In genomic region chr10:69216577-69217118, GRCh38 we compare ENCODE assay signal across 2 cellular contexts.
TF ChIP-seq lines count a peak whose summit lies in the region.

No MANE protein-coding gene starts in this region.

TF ChIP-seq in IMR-90, 13 proteins besides CTCF, POLR2A, EP300 and RAD21:
- TF ChIP-seq, protein P1, sequence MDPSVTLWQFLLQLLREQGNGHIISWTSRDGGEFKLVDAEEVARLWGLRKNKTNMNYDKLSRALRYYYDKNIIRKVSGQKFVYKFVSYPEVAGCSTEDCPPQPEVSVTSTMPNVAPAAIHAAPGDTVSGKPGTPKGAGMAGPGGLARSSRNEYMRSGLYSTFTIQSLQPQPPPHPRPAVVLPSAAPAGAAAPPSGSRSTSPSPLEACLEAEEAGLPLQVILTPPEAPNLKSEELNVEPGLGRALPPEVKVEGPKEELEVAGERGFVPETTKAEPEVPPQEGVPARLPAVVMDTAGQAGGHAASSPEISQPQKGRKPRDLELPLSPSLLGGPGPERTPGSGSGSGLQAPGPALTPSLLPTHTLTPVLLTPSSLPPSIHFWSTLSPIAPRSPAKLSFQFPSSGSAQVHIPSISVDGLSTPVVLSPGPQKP (IDR thresholded peaks at IDR 0.05; ENCODE audit: borderline replicate concordance, low read depth, low read length) = no peak
- TF ChIP-seq FOS (IDR thresholded peaks at IDR 0.05; ENCODE audit: low read depth, low read length) = no peak
- no peak for TF ChIP-seq RFX5 (IDR thresholded peaks at IDR 0.05; ENCODE audit: low read depth, low read length)
- TF ChIP-seq, protein P2, sequence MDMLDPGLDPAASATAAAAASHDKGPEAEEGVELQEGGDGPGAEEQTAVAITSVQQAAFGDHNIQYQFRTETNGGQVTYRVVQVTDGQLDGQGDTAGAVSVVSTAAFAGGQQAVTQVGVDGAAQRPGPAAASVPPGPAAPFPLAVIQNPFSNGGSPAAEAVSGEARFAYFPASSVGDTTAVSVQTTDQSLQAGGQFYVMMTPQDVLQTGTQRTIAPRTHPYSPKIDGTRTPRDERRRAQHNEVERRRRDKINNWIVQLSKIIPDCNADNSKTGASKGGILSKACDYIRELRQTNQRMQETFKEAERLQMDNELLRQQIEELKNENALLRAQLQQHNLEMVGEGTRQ (IDR thresholded peaks at IDR 0.05; ENCODE audit: low read depth, low read length) = no peak
- TF ChIP-seq BHLHE40 (IDR thresholded peaks at IDR 0.05; ENCODE audit: low read depth, low read length) = no peak
- no peak for TF ChIP-seq MAFK (IDR thresholded peaks at IDR 0.05; ENCODE audit: low read depth, low read length)
- no peak for TF ChIP-seq MXI1 (IDR thresholded peaks at IDR 0.05; ENCODE audit: borderline replicate concordance, low read depth, low read length)
- TF ChIP-seq NFE2L2 (IDR thresholded peaks at IDR 0.05; ENCODE audit: low read depth, low read length) = no peak

TF ChIP-seq in K562, 482 proteins besides CTCF, POLR2A, EP300 and RAD21 (continues in another document):
- TF ChIP-seq NFRKB (IDR thresholded peaks at IDR 0.05; ENCODE audit: low read depth) (peak; percentile 85), LARP7 (IDR thresholded peaks at IDR 0.05) (no peak), POLR2H (tag; IDR thresholded peaks at IDR 0.05; ENCODE audit: low read depth) (no peak), DMBX1 (CRISPR knock-in tag; IDR thresholded peaks at IDR 0.05; ENCODE audit: borderline replicate concordance) (peak; percentile 27; the same call in 1 of the 2 replicates), ZNF444 (CRISPR knock-in tag; IDR thresholded peaks at IDR 0.05) (no peak), NRF1 (conservative IDR thresholded peaks at IDR 0.05 in 1 of 2, IDR thresholded peaks at IDR 0.05 in 1 of 2) (no peak), CHD4 (IDR thresholded peaks at IDR 0.05; ENCODE audit: insufficient read depth, insufficient replicate concordance, low read depth, low read length, poor library complexity, severe bottlenecking) (peak; percentile 65), ZNF584 (CRISPR knock-in tag; IDR thresholded peaks at IDR 0.05; ENCODE audit: low read depth) (peak; percentile 82; the same call in 1 of the 2 replicates), ZNF77 (CRISPR knock-in tag; IDR thresholded peaks at IDR 0.05) (no peak), PHB2 (IDR thresholded peaks at IDR 0.05; ENCODE audit: low read depth) (no peak), CCNT2 (IDR thresholded peaks at IDR 0.05; ENCODE audit: borderline replicate concordance, extremely low read depth, insufficient read length, low read depth, low read length) (no peak), ZNF263 (CRISPR knock-in tag; IDR thresholded peaks at IDR 0.05; ENCODE audit: borderline replicate concordance) (no peak), TSHZ1 (CRISPR knock-in tag; IDR thresholded peaks at IDR 0.05) (no peak), MCM3 (IDR thresholded peaks at IDR 0.05) (no peak), ID3 (CRISPR knock-in tag; IDR thresholded peaks at IDR 0.05) (no peak), ID3 (tag; IDR thresholded peaks at IDR 0.05) (0 out of 2 replicates have a peak, but pooled peaks have one; percentile 19), JUNB (CRISPR knock-in tag; conservative IDR thresholded peaks at IDR 0.05) (no peak), GTF2E2 (tag; IDR thresholded peaks at IDR 0.05) (peak; percentile 65), NR1H2 (CRISPR knock-in tag; IDR thresholded peaks at IDR 0.05) (no peak), GATAD2B (IDR thresholded peaks at IDR 0.05; ENCODE audit: borderline replicate concordance) (no peak), SIN3A (IDR thresholded peaks at IDR 0.05; ENCODE audit: borderline replicate concordance in 2 of 2, control insufficient read depth in 1 of 2, low read depth in 2 of 2, low read length in 2 of 2) (no peak), MLLT1 (IDR thresholded peaks at IDR 0.05) (no peak), NR4A1 (CRISPR knock-in tag; IDR thresholded peaks at IDR 0.05) (no peak), NR4A1 (tag; IDR thresholded peaks at IDR 0.05) (peak; percentile 79; the same call in 1 of the 2 replicates), KAT7 (CRISPR knock-in tag; IDR thresholded peaks at IDR 0.05; ENCODE audit: borderline replicate concordance) (no peak), CBX3 (IDR thresholded peaks at IDR 0.05; ENCODE audit: borderline replicate concordance in 1 of 2, low read length in 2 of 2) (no peak), ZNF699 (CRISPR knock-in tag; IDR thresholded peaks at IDR 0.05; ENCODE audit: insufficient replicate concordance) (no peak), SPI1 (IDR thresholded peaks at IDR 0.05; ENCODE audit: borderline replicate concordance, low read depth, low read length) (no peak), FOSL1 (tag; conservative IDR thresholded peaks at IDR 0.05) (no peak), NR2C2 (CRISPR knock-in tag; IDR thresholded peaks at IDR 0.05) (no peak), NR2C2 (tag; IDR thresholded peaks at IDR 0.05) (0 out of 2 replicates have a peak, but pooled peaks have one; percentile 1), PCBP1 (IDR thresholded peaks at IDR 0.05; ENCODE audit: low read depth, low read length, poor library complexity, severe bottlenecking) (no peak), SMAD4 (CRISPR knock-in tag; conservative IDR thresholded peaks at IDR 0.05) (0 out of 2 replicates have a peak, but pooled peaks have one; percentile 28), PTTG1 (tag; IDR thresholded peaks at IDR 0.05; ENCODE audit: low read depth) (0 out of 2 replicates have a peak, but pooled peaks have one; percentile 30), CREB5 (CRISPR knock-in tag; IDR thresholded peaks at IDR 0.05) (no peak)
- TF ChIP-seq, protein P3, sequence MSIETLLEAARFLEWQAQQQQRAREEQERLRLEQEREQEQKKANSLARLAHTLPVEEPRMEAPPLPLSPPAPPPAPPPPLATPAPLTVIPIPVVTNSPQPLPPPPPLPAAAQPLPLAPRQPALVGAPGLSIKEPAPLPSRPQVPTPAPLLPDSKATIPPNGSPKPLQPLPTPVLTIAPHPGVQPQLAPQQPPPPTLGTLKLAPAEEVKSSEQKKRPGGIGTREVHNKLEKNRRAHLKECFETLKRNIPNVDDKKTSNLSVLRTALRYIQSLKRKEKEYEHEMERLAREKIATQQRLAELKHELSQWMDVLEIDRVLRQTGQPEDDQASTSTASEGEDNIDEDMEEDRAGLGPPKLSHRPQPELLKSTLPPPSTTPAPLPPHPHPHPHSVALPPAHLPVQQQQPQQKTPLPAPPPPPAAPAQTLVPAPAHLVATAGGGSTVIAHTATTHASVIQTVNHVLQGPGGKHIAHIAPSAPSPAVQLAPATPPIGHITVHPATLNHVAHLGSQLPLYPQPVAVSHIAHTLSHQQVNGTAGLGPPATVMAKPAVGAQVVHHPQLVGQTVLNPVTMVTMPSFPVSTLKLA (conservative IDR thresholded peaks at IDR 0.05) = no peak
- TF ChIP-seq, protein P4, sequence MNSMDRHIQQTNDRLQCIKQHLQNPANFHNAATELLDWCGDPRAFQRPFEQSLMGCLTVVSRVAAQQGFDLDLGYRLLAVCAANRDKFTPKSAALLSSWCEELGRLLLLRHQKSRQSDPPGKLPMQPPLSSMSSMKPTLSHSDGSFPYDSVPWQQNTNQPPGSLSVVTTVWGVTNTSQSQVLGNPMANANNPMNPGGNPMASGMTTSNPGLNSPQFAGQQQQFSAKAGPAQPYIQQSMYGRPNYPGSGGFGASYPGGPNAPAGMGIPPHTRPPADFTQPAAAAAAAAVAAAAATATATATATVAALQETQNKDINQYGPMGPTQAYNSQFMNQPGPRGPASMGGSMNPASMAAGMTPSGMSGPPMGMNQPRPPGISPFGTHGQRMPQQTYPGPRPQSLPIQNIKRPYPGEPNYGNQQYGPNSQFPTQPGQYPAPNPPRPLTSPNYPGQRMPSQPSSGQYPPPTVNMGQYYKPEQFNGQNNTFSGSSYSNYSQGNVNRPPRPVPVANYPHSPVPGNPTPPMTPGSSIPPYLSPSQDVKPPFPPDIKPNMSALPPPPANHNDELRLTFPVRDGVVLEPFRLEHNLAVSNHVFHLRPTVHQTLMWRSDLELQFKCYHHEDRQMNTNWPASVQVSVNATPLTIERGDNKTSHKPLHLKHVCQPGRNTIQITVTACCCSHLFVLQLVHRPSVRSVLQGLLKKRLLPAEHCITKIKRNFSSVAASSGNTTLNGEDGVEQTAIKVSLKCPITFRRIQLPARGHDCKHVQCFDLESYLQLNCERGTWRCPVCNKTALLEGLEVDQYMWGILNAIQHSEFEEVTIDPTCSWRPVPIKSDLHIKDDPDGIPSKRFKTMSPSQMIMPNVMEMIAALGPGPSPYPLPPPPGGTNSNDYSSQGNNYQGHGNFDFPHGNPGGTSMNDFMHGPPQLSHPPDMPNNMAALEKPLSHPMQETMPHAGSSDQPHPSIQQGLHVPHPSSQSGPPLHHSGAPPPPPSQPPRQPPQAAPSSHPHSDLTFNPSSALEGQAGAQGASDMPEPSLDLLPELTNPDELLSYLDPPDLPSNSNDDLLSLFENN (IDR thresholded peaks at IDR 0.05; ENCODE audit: low read depth in 2 of 2, low read length in 2 of 2) = no peak
- TF ChIP-seq, protein P5, sequence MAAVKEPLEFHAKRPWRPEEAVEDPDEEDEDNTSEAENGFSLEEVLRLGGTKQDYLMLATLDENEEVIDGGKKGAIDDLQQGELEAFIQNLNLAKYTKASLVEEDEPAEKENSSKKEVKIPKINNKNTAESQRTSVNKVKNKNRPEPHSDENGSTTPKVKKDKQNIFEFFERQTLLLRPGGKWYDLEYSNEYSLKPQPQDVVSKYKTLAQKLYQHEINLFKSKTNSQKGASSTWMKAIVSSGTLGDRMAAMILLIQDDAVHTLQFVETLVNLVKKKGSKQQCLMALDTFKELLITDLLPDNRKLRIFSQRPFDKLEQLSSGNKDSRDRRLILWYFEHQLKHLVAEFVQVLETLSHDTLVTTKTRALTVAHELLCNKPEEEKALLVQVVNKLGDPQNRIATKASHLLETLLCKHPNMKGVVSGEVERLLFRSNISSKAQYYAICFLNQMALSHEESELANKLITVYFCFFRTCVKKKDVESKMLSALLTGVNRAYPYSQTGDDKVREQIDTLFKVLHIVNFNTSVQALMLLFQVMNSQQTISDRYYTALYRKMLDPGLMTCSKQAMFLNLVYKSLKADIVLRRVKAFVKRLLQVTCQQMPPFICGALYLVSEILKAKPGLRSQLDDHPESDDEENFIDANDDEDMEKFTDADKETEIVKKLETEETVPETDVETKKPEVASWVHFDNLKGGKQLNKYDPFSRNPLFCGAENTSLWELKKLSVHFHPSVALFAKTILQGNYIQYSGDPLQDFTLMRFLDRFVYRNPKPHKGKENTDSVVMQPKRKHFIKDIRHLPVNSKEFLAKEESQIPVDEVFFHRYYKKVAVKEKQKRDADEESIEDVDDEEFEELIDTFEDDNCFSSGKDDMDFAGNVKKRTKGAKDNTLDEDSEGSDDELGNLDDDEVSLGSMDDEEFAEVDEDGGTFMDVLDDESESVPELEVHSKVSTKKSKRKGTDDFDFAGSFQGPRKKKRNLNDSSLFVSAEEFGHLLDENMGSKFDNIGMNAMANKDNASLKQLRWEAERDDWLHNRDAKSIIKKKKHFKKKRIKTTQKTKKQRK (IDR thresholded peaks at IDR 0.05; ENCODE audit: borderline replicate concordance, low read depth, low read length) = no peak
- TF ChIP-seq, protein P6, sequence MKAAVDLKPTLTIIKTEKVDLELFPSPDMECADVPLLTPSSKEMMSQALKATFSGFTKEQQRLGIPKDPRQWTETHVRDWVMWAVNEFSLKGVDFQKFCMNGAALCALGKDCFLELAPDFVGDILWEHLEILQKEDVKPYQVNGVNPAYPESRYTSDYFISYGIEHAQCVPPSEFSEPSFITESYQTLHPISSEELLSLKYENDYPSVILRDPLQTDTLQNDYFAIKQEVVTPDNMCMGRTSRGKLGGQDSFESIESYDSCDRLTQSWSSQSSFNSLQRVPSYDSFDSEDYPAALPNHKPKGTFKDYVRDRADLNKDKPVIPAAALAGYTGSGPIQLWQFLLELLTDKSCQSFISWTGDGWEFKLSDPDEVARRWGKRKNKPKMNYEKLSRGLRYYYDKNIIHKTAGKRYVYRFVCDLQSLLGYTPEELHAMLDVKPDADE (conservative IDR thresholded peaks at IDR 0.05; ENCODE audit: control insufficient read depth, low read depth, low read length) = no peak
